10 cellular contexts compared by ENCODE assay signal in genomic region chr1:52955129-52955970, GRCh38. TPM values are rescaled to one million over a fixed set of nuclear protein-coding genes. Genes with fewer than 3 reads are reported as not detected.
DNase-seq lines count a peak whose midpoint lies in the region; ATAC-seq and TF ChIP-seq lines count a peak whose summit lies in the region.
"Had no signal": no experiment of that assay in that cellular context is flagged by ENCODE, and none has a peak within 500 bp of the region (broad histone marks: within the 10 kb centered on the region; RNA-seq: fewer than 3 reads in every experiment).

No MANE protein-coding gene starts in this region.

- WGBS in transverse colon (ENCODE audit: low coverage in 1 of 2), 2 donors: 36 to 48% methylated on average over 5 to 6 of the region's 6 CpGs

- intact Hi-C loops in transverse colon (cut with DNase I; ENCODE audit: low total_unique reads): no loop called here

- peak overlapping the region; percentile 26 for H3K4me3 ChIP-seq in SJCRH30
- no peak overlapping the region for H3K4me3 ChIP-seq in transverse colon
- H3K4me3 ChIP-seq: BLaER1 treated with 17β-estradiol and CSF1 and Interleukin-3, amounts not matched to agents 10 nM and 100 nM had no signal

- TF ChIP-seq EP300 in transverse colon (IDR thresholded peaks at IDR 0.05; ENCODE audit: low read depth): no peak

- peaks cover 5% of the 10 kb centered on the region for H3K36me3 ChIP-seq in SJCRH30
- peaks cover 0 to 10% (median 0%) of the 10 kb centered on the region in 4 donors for H3K36me3 ChIP-seq in transverse colon

- H3K27me3 ChIP-seq in SJCRH30 (no peaks in the 10 kb centered on the region), transverse colon (no peaks in the 10 kb centered on the region)
- H3K27me3 ChIP-seq: BLaER1 treated with 17β-estradiol and CSF1 and Interleukin-3, amounts not matched to agents 10 nM and 100 nM had no signal

- ATAC-seq in HG03521 (IDR thresholded peaks at IDR 0.05; ENCODE audit: unreplicated experiment) (no peak), GM21786 (IDR thresholded peaks at IDR 0.05; ENCODE audit: unreplicated experiment) (no peak)

- H3K9me3 Mint-ChIP-seq in activated T-cell treated with anti-CD3 and anti-CD28 coated beads, Interleukin-2, amount 50 U/mL, for 24 hours: no peaks in the 10 kb centered on the region

- no peaks in the 10 kb centered on the region for H3K27me3 Mint-ChIP-seq in activated T-cell treated with anti-CD3 and anti-CD28 coated beads, Interleukin-2, amount 50 U/mL, for 24 hours

- in situ Hi-C loops in transverse colon (cut with MboI; ENCODE audit: low pct_ligation_motif_present in 1 of 4, low pct_unique_long_range_greater_than_20kb in 1 of 4, low sequenced_read_pairs in 3 of 4): no loop called here

- no peak overlapping the region for H3K4me3 Mint-ChIP-seq in activated T-cell treated with anti-CD3 and anti-CD28 coated beads, Interleukin-2, amount 50 U/mL, for 24 hours

- no peak overlapping the region for H3K27ac Mint-ChIP-seq in activated T-cell treated with anti-CD3 and anti-CD28 coated beads, Interleukin-2, amount 50 U/mL, for 24 hours

- TF ChIP-seq CTCF in transverse colon (IDR thresholded peaks at IDR 0.05): no peak

- H3K9me3 ChIP-seq in SJCRH30 (replicated peaks) (no peaks in the 10 kb centered on the region), transverse colon (no peaks in the 10 kb centered on the region)

- DNase-seq in NCI-H2196 (lab: John Stamatoyannopoulos, UW; ENCODE audit: unreplicated experiment) (peak; percentile 18), NCI-H2196 treated with DMSO at 0.1 percent for 48 hours (lab: John Stamatoyannopoulos, UW; ENCODE audit: unreplicated experiment) (no peak), SJCRH30 (peak; percentile 57 to 86), foreskin melanocyte (peak; percentile 32), transverse colon (no peak)
- no peak for DNase-seq in activated T-cell treated with anti-CD3 and anti-CD28 coated beads, Interleukin-2, amount 50 U/mL, for 24 hours

- H3K4me1 Mint-ChIP-seq in activated T-cell treated with anti-CD3 and anti-CD28 coated beads, Interleukin-2, amount 50 U/mL, for 24 hours (ENCODE audit: low read depth): no peaks in the 10 kb centered on the region

- H3K27ac ChIP-seq in SJCRH30 (peak overlapping the region; percentile 68), transverse colon (peak overlapping the region in 3 of 4 donors; percentile 8 to 46 (median 45))
- H3K27ac ChIP-seq: BLaER1 treated with 17β-estradiol and CSF1 and Interleukin-3, amounts not matched to agents 10 nM and 100 nM had no signal

- H3K36me3 Mint-ChIP-seq in activated T-cell treated with anti-CD3 and anti-CD28 coated beads, Interleukin-2, amount 50 U/mL, for 24 hours (ENCODE audit: low read depth): peaks cover 51% of the 10 kb centered on the region

- no peak for TF ChIP-seq POLR2A in transverse colon (IDR thresholded peaks at IDR 0.05)

- H3K4me1 ChIP-seq in SJCRH30 (peaks cover 10% of the 10 kb centered on the region), transverse colon (peaks cover 0 to 11% (median 2%) of the 10 kb centered on the region in 4 donors)

RNA-seq across cellular contexts. Expression of gene SCP2, which starts 28.3 kb away (rescaled TPM):
- 107 and 118 TPM in 2 replicates for total RNA-seq in SJCRH30 (2014; rRNA removed; shearing (Covaris generic))
- total RNA-seq in transverse colon: 100 to 1,000 TPM; 114 to 311 (median 223) TPM

RNA-seq across cellular contexts. Expression of gene ECHDC2, which starts 33.8 kb away (rescaled TPM):
- total RNA-seq in SJCRH30 (2014; rRNA removed; shearing (Covaris generic)): 0.35 and 1.2 TPM in 2 replicates
- 100 to 1,000 TPM; 129 to 622 (median 214) TPM for total RNA-seq in transverse colon
- total RNA-seq: OCI-LY7 had no signal

Comparison
In these comparisons a context has a peak if more than half of its experiments do, and no peak if none do; other contexts are left out.
1. DNase-seq: peak in NCI-H2196 (single experiment), SJCRH30 (2 of 2) and foreskin melanocyte (single experiment); none in NCI-H2196 treated with DMSO at 0.1 percent for 48 hours (single experiment), transverse colon (single experiment) and activated T-cell treated with anti-CD3 and anti-CD28 coated beads, Interleukin-2, amount 50 U/mL, for 24 hours (single experiment).
2. RNA of gene ECHDC2, which starts 33.8 kb away (total RNA-seq): 129 to 622 TPM in transverse colon; 0.35 to 1.2 TPM in SJCRH30; every median in the first group is over 10 times any median in the second.